In genomic region chr10:69911571-69912528, GRCh38 we compare ENCODE assay signal across 13 cellular contexts.
DNase-seq lines count a peak whose midpoint lies in the region; ATAC-seq, FAIRE-seq and TF ChIP-seq lines count a peak whose summit lies in the region.
"Had no signal": no experiment of that assay in that cellular context is flagged by ENCODE, and none has a peak within 500 bp of the region (broad histone marks: within the 10 kb centered on the region; RNA-seq: fewer than 3 reads in every experiment).

No MANE protein-coding gene starts in this region.

- no peak overlapping the region for H3K23ac ChIP-seq in mesenchymal stem cell (ENCODE audit: low read length in 2 of 2)

- no peaks in the 10 kb centered on the region for H3K36me3 Mint-ChIP-seq in stimulated activated memory B cell treated with anti-CD40 and anti-IgM and Interleukin-4, amounts not matched to agents 10 μg/mL and 1 μg/mL and 100 μg/mL, for 72 hours
- no peaks in the 10 kb centered on the region for H3K36me3 Mint-ChIP-seq in stimulated activated effector memory CD8-positive, alpha-beta T cell treated with anti-CD3 and anti-CD28 coated beads, Interleukin-12 subunit alpha, Interleukin-12 subunit beta, amount 100 ng/mL, for 72 hours
- H3K36me3 Mint-ChIP-seq: activated naive CD4-positive, alpha-beta T cell treated with anti-CD3 and anti-CD28 coated beads, Interleukin-2, amount 50 U/mL, for 24 hours had no signal

- no peak overlapping the region for H3K4me3 Mint-ChIP-seq in stimulated activated memory B cell treated with anti-CD40 and anti-IgM and Interleukin-4, amounts not matched to agents 10 μg/mL and 1 μg/mL and 100 μg/mL, for 72 hours
- no peak overlapping the region for H3K4me3 Mint-ChIP-seq in stimulated activated effector memory CD8-positive, alpha-beta T cell treated with anti-CD3 and anti-CD28 coated beads, Interleukin-12 subunit alpha, Interleukin-12 subunit beta, amount 100 ng/mL, for 72 hours
- H3K4me3 Mint-ChIP-seq: activated naive CD4-positive, alpha-beta T cell treated with anti-CD3 and anti-CD28 coated beads, Interleukin-2, amount 50 U/mL, for 24 hours; dendritic cell treated with granulocyte-macrophage colony-stimulating factor and Interleukin-4, amounts not matched to agents 40 ng/mL and 50 ng/mL, for 4 days had no signal

- no peak overlapping the region for H2AK5ac ChIP-seq in mesenchymal stem cell (ENCODE audit: low read length, severe bottlenecking)

- H3K27me3 ChIP-seq in MG63 (no peaks in the 10 kb centered on the region), endothelial cell of umbilical vein (ENCODE audit: control insufficient read depth in 2 of 2, insufficient read depth in 2 of 2, low read length in 2 of 2) (no peaks in the 10 kb centered on the region), mesenchymal stem cell (ENCODE audit: control insufficient read depth in 1 of 2, insufficient read depth in 1 of 2, low read length in 2 of 2) (peaks cover 0 to 4% of the 10 kb centered on the region in 2 experiments)

- H3K4me1 ChIP-seq in endothelial cell of umbilical vein (ENCODE audit: control insufficient read depth, extremely low read depth, insufficient read depth, low read length) (peaks cover 17% of the 10 kb centered on the region), mesenchymal stem cell (ENCODE audit: control insufficient read depth, insufficient read depth, low read depth, low read length) (peaks cover 8% of the 10 kb centered on the region)

- H3K9me3 Mint-ChIP-seq in stimulated activated memory B cell treated with anti-CD40 and anti-IgM and Interleukin-4, amounts not matched to agents 10 μg/mL and 1 μg/mL and 100 μg/mL, for 72 hours: no peaks in the 10 kb centered on the region
- H3K9me3 Mint-ChIP-seq in stimulated activated effector memory CD8-positive, alpha-beta T cell treated with anti-CD3 and anti-CD28 coated beads, Interleukin-12 subunit alpha, Interleukin-12 subunit beta, amount 100 ng/mL, for 72 hours: no peaks in the 10 kb centered on the region
- H3K9me3 Mint-ChIP-seq: activated naive CD4-positive, alpha-beta T cell treated with anti-CD3 and anti-CD28 coated beads, Interleukin-2, amount 50 U/mL, for 24 hours; dendritic cell treated with granulocyte-macrophage colony-stimulating factor and Interleukin-4, amounts not matched to agents 40 ng/mL and 50 ng/mL, for 4 days had no signal

- H3K4me3 ChIP-seq in MG63 (no peak overlapping the region), endothelial cell of umbilical vein (replicated peaks in 1 of 3; ENCODE audit: insufficient read depth in 1 of 3, low read depth in 1 of 3, low read length in 3 of 3) (no peak overlapping the region), mesenchymal stem cell (ENCODE audit: insufficient read depth in 1 of 2, low read depth in 1 of 2, low read length in 2 of 2) (no peak overlapping the region)

- no peak overlapping the region for H2BK12ac ChIP-seq in mesenchymal stem cell (ENCODE audit: low read length in 2 of 2)

- WGBS in mesenchymal stem cell: 77% methylated on average over 18 of the region's 18 CpGs

- no peak overlapping the region for H2BK15ac ChIP-seq in mesenchymal stem cell (ENCODE audit: low read depth, poor library complexity, severe bottlenecking)

- no peak overlapping the region for H2AFZ ChIP-seq in endothelial cell of umbilical vein (ENCODE audit: low read depth, low read length)
- H2AFZ ChIP-seq in mesenchymal stem cell (ENCODE audit: low read depth, low read length): no peak overlapping the region

- intact Hi-C loops in endothelial cell of umbilical vein (cut with micrococcal nuclease): no loop called here

- H4K91ac ChIP-seq in mesenchymal stem cell (ENCODE audit: low read length): no peak overlapping the region

- dilution Hi-C loops in endothelial cell of umbilical vein (cut with MboI; ENCODE audit: extremely low pct_ligation_motif_present, low sequenced_read_pairs): no loop called here

- H3K9ac ChIP-seq in endothelial cell of umbilical vein (replicated peaks; ENCODE audit: extremely low read depth, insufficient read depth, low read length) (no peak overlapping the region), mesenchymal stem cell (ENCODE audit: low read length) (peak overlapping the region; percentile 31)

- H3K27ac Mint-ChIP-seq in stimulated activated memory B cell treated with anti-CD40 and anti-IgM and Interleukin-4, amounts not matched to agents 10 μg/mL and 1 μg/mL and 100 μg/mL, for 72 hours: no peak overlapping the region
- no peak overlapping the region for H3K27ac Mint-ChIP-seq in stimulated activated effector memory CD8-positive, alpha-beta T cell treated with anti-CD3 and anti-CD28 coated beads, Interleukin-12 subunit alpha, Interleukin-12 subunit beta, amount 100 ng/mL, for 72 hours
- H3K27ac Mint-ChIP-seq: activated naive CD4-positive, alpha-beta T cell treated with anti-CD3 and anti-CD28 coated beads, Interleukin-2, amount 50 U/mL, for 24 hours; dendritic cell treated with granulocyte-macrophage colony-stimulating factor and Interleukin-4, amounts not matched to agents 40 ng/mL and 50 ng/mL, for 4 days had no signal

- H3K14ac ChIP-seq in mesenchymal stem cell (ENCODE audit: low read length in 2 of 2): no peak overlapping the region

- H3K79me1 ChIP-seq in mesenchymal stem cell (replicated peaks; ENCODE audit: low read length, poor library complexity, severe bottlenecking): peaks cover 1% of the 10 kb centered on the region

- no peak for TF ChIP-seq CTCF in endothelial cell of umbilical vein (IDR thresholded peaks at IDR 0.05; ENCODE audit: extremely low read depth in 1 of 2, insufficient read depth in 1 of 2, low read depth in 1 of 2, low read length in 2 of 2)

- H3K9me1 ChIP-seq in endothelial cell of umbilical vein (replicated peaks; ENCODE audit: control insufficient read depth, extremely low read depth, insufficient read depth, low read length): no peaks in the 10 kb centered on the region

- no peak overlapping the region for H3K4ac ChIP-seq in mesenchymal stem cell (ENCODE audit: low read depth in 1 of 2, low read length in 2 of 2)

- H4K8ac ChIP-seq in mesenchymal stem cell (ENCODE audit: low read length): no peak overlapping the region

- no peak overlapping the region for H2BK5ac ChIP-seq in mesenchymal stem cell (ENCODE audit: low read depth, low read length, poor library complexity, severe bottlenecking)

- FAIRE-seq in endothelial cell of umbilical vein (lab: Jason Lieb, UNC): peak; percentile 58

- H3K4me1 Mint-ChIP-seq in stimulated activated memory B cell treated with anti-CD40 and anti-IgM and Interleukin-4, amounts not matched to agents 10 μg/mL and 1 μg/mL and 100 μg/mL, for 72 hours: no peaks in the 10 kb centered on the region
- H3K4me1 Mint-ChIP-seq in stimulated activated effector memory CD8-positive, alpha-beta T cell treated with anti-CD3 and anti-CD28 coated beads, Interleukin-12 subunit alpha, Interleukin-12 subunit beta, amount 100 ng/mL, for 72 hours: no peaks in the 10 kb centered on the region
- H3K4me1 Mint-ChIP-seq: activated naive CD4-positive, alpha-beta T cell treated with anti-CD3 and anti-CD28 coated beads, Interleukin-2, amount 50 U/mL, for 24 hours had no signal

- no peak overlapping the region for H3K27ac ChIP-seq in endothelial cell of umbilical vein (ENCODE audit: insufficient read depth, low read depth, low read length)
- H3K27ac ChIP-seq in mesenchymal stem cell (ENCODE audit: low read length, poor library complexity, severe bottlenecking): no peak overlapping the region

- TF ChIP-seq POLR2A in endothelial cell of umbilical vein (IDR thresholded peaks at IDR 0.05; ENCODE audit: low read depth, low read length): no peak

- H3K27me3 Mint-ChIP-seq in stimulated activated memory B cell treated with anti-CD40 and anti-IgM and Interleukin-4, amounts not matched to agents 10 μg/mL and 1 μg/mL and 100 μg/mL, for 72 hours: peaks cover 39% of the 10 kb centered on the region
- H3K27me3 Mint-ChIP-seq: activated naive CD4-positive, alpha-beta T cell treated with anti-CD3 and anti-CD28 coated beads, Interleukin-2, amount 50 U/mL, for 24 hours had no signal

- ATAC-seq in GM19035 (IDR thresholded peaks at IDR 0.05; ENCODE audit: unreplicated experiment): no peak
- ATAC-seq in stimulated activated memory B cell treated with anti-CD40 and anti-IgM and Interleukin-4, amounts not matched to agents 10 μg/mL and 1 μg/mL and 100 μg/mL, for 72 hours: no peak
- no peak for ATAC-seq in stimulated activated effector memory CD8-positive, alpha-beta T cell treated with anti-CD3 and anti-CD28 coated beads, Interleukin-12 subunit alpha, Interleukin-12 subunit beta, amount 100 ng/mL, for 72 hours

- no TSS peak for BruUV-seq in endothelial cell of umbilical vein (replicated peaks; lab: Mats Ljungman, UMichigan)

- H3K9me3 ChIP-seq in MG63 (no peaks in the 10 kb centered on the region), endothelial cell of umbilical vein (replicated peaks; ENCODE audit: control insufficient read depth, insufficient read depth, low read length) (no peaks in the 10 kb centered on the region), mesenchymal stem cell (ENCODE audit: control insufficient read depth, low read length) (no peaks in the 10 kb centered on the region)

- POLR2A ChIA-PET in endothelial cell of umbilical vein (lab: Charles Lee): interaction anchor here (0.9 kb wide), 1 partner anchor 42 kb away, joined by 3 read pairs; no protein-coding TSS in a partner anchor

- H3K18ac ChIP-seq in mesenchymal stem cell (ENCODE audit: low read depth in 1 of 2, low read length in 2 of 2): no peak overlapping the region

- no peaks in the 10 kb centered on the region for H4K20me1 ChIP-seq in endothelial cell of umbilical vein (replicated peaks; ENCODE audit: control insufficient read depth, extremely low read depth, insufficient read depth, low read length)

- DNase-seq in MG63: peak; percentile 71
- DNase-seq in endothelial cell of umbilical vein (ENCODE audit: low read depth, low spot score): peak; percentile 5
- no peak for DNase-seq in mesenchymal stem cell
- peak; percentile 58 for DNase-seq in superior temporal gyrus (ENCODE audit: extremely low spot score)
- DNase-seq in NCI-H2081 (lab: John Stamatoyannopoulos, UW): no peak
- no peak for DNase-seq in stimulated activated effector memory CD8-positive, alpha-beta T cell treated with anti-CD3 and anti-CD28 coated beads, Interleukin-12 subunit alpha, Interleukin-12 subunit beta, amount 100 ng/mL, for 72 hours (ENCODE audit: low spot score in 2 of 2)
- DNase-seq: KBM-7, NCI-H1930, SHP77 had no signal

- H2BK120ac ChIP-seq in mesenchymal stem cell (ENCODE audit: low read depth, low read length): no peak overlapping the region

- H3K79me2 ChIP-seq in endothelial cell of umbilical vein (ENCODE audit: control insufficient read depth, insufficient read depth, low read length): no peaks in the 10 kb centered on the region

- CTCF ChIA-PET in endothelial cell of umbilical vein (lab: Charles Lee): interaction anchor here (0.9 to 11.1 kb wide), 18 partner anchors 11 to 269 kb away, joined by 3 to 622 read pairs (median 4); partner anchors contain the start of gene COL13A1

- H3K36me3 ChIP-seq in MG63: no peaks in the 10 kb centered on the region
- no peaks in the 10 kb centered on the region for H3K36me3 ChIP-seq in endothelial cell of umbilical vein (ENCODE audit: control insufficient read depth in 2 of 2, extremely low read depth in 1 of 2, insufficient read depth in 2 of 2, low read length in 2 of 2)
- H3K36me3 ChIP-seq in mesenchymal stem cell (ENCODE audit: control insufficient read depth in 1 of 2, insufficient read depth in 2 of 2, low read depth in 1 of 2, low read length in 2 of 2): peaks cover 19 to 24% of the 10 kb centered on the region in 2 experiments

- H3K4me2 ChIP-seq in endothelial cell of umbilical vein (ENCODE audit: insufficient read depth, low read length) (no peak overlapping the region), mesenchymal stem cell (ENCODE audit: low read length, poor library complexity, severe bottlenecking) (no peak overlapping the region)

Comparison
In these comparisons a context has a peak if more than half of its experiments do, and no peak if none do; other contexts are left out.
1. DNase-seq: peak in MG63 (single experiment), endothelial cell of umbilical vein (single experiment) and superior temporal gyrus (single experiment); none in mesenchymal stem cell (single experiment), NCI-H2081 (0 of 2) and stimulated activated effector memory CD8-positive, alpha-beta T cell treated with anti-CD3 and anti-CD28 coated beads, Interleukin-12 subunit alpha, Interleukin-12 subunit beta, amount 100 ng/mL, for 72 hours (0 of 2).